Comparison of ENCODE assay signal across 5 cellular contexts in genomic region chr20:13207016-13207415, GRCh38. TPM values are rescaled to one million over a fixed set of nuclear protein-coding genes. Genes with fewer than 3 reads are reported as not detected.
"Had no signal": no experiment of that assay in that cellular context is flagged by ENCODE, and none has a peak within 500 bp of the region (broad histone marks: within the 10 kb centered on the region; RNA-seq: fewer than 3 reads in every experiment).

No MANE protein-coding gene starts in this region.

- H3K27ac ChIP-seq: HL-60 had no signal

- H3K4me3 ChIP-seq: K562 had no signal

- DNase-seq: IMR-90, KBM-7, KG1 had no signal

RNA-seq across cellular contexts. Expression of gene ISM1, which starts 14.1 kb away (rescaled TPM):
- polyA plus RNA-seq: IMR-90, K562 had no signal
